10 cellular contexts compared by ENCODE assay signal in the genomic region with DNA sequence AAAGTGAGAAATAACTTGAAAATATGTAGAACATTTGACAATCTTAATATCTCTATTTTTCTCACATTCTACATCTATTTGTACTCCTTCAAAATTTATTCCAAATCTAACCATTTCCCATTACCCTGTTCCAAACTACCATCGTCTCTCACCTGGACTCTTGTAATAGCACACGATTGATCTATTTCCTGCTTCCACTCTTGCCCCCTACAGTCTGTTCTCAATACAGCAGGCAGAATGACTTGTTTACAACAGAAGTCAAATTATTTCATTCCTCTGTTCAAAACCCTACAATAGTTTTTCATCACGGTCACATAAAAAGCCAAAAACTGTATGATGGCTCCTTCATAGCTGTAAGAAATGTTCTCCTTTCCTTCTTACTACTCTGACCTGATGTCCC. TPM values are rescaled to one million over a fixed set of nuclear protein-coding genes. Genes with fewer than 3 reads are reported as not detected.
A peak's percentile ranks its signal among the peaks of the same experiment; 100 is the strongest.
DNase-seq lines count a peak whose midpoint lies in the region; ATAC-seq and TF ChIP-seq lines count a peak whose summit lies in the region.
"Had no signal": no experiment of that assay in that cellular context is flagged by ENCODE, and none has a peak within 500 bp of the region (broad histone marks: within the 10 kb centered on the region; RNA-seq: fewer than 3 reads in every experiment).

No MANE protein-coding gene starts in this region.

- in situ Hi-C loops in GM13976 (cut with MboI; ENCODE audit: low sequenced_read_pairs, unreplicated experiment), result no loop called here
- in situ Hi-C loops in mammary epithelial cell (cut with MboI; ENCODE audit: low sequenced_read_pairs in 2 of 2), result no loop called here

- TF ChIP-seq CTCF in GM13976 (IDR thresholded peaks at IDR 0.05; ENCODE audit: borderline replicate concordance, control extremely low read depth, extremely low read depth, insufficient read depth, missing control alignments) (peak; percentile 6), mammary epithelial cell (conservative IDR thresholded peaks at IDR 0.05 in 1 of 2, IDR thresholded peaks at IDR 0.05 in 1 of 2; ENCODE audit: extremely low read depth in 1 of 2, insufficient read depth in 1 of 2, low read depth in 1 of 2, low read length in 2 of 2) (peak; percentile 31 to 33), mesothelial cell of epicardium (IDR thresholded peaks at IDR 0.05; ENCODE audit: unreplicated experiment) (peak; percentile 27), uterus (IDR thresholded peaks at IDR 0.05) (peak in 1 of 4 experiments; percentile 15)

- CTCF ChIA-PET in mammary epithelial cell (lab: Charles Lee; ENCODE audit: low non-redundant PET), result no interaction called here

- H4K20me1 ChIP-seq in mammary epithelial cell (ENCODE audit: insufficient read depth, low read length), result peaks cover 2% of the 10 kb centered on the region

- no peak overlapping the region for H3K27ac Mint-ChIP-seq in mesothelial cell of epicardium

- H3K9me3 ChIP-seq in mammary epithelial cell (replicated peaks; ENCODE audit: insufficient read depth, low read length), result no peaks in the 10 kb centered on the region
- no peaks in the 10 kb centered on the region for H3K9me3 ChIP-seq in uterus

- H3K36me3 ChIP-seq in mammary epithelial cell (ENCODE audit: insufficient read depth, low read length), result no peaks in the 10 kb centered on the region
- H3K36me3 ChIP-seq in uterus, result no peaks in the 10 kb centered on the region

- H3K4me2 ChIP-seq in mammary epithelial cell (ENCODE audit: insufficient read depth, low read depth, low read length), result no peak overlapping the region

- H3K4me1 ChIP-seq in mammary epithelial cell (ENCODE audit: insufficient read depth, low read length) (no peaks in the 10 kb centered on the region), uterus (no peaks in the 10 kb centered on the region)

- H3K27me3 ChIP-seq in mammary epithelial cell (ENCODE audit: insufficient read depth, low read length) (peaks cover 4% of the 10 kb centered on the region), uterus (peaks cover 0 to 12% of the 10 kb centered on the region in 2 donors)

- H3K4me1 Mint-ChIP-seq in mesothelial cell of epicardium, result peaks cover 14% of the 10 kb centered on the region

- H3K4me3 ChIP-seq in mammary epithelial cell (replicated peaks in 1 of 3; ENCODE audit: insufficient read depth in 1 of 3, low read depth in 2 of 3, low read length in 3 of 3), result no peak overlapping the region
- no peak overlapping the region for H3K4me3 ChIP-seq in uterus
- H3K4me3 ChIP-seq: SK-N-MC had no signal

- H3K79me2 ChIP-seq in mammary epithelial cell (ENCODE audit: insufficient read depth, low read length), result no peaks in the 10 kb centered on the region

- no peak overlapping the region for H3K4me3 Mint-ChIP-seq in mesothelial cell of epicardium

- intact Hi-C loops in mammary epithelial cell (cut with micrococcal nuclease) (no loop called here), uterus (cut with DNase I; ENCODE audit: low total_unique reads) (no loop called here)

- BruUV-seq in mammary epithelial cell (replicated peaks; lab: Mats Ljungman, UMichigan), result no TSS peak

- peak; percentile 60 for ATAC-seq in HG03378 (IDR thresholded peaks at IDR 0.05; ENCODE audit: unreplicated experiment)
- ATAC-seq in HG03520 (IDR thresholded peaks at IDR 0.05; ENCODE audit: unreplicated experiment), result no peak
- ATAC-seq in HG03139 (IDR thresholded peaks at IDR 0.05; ENCODE audit: unreplicated experiment), result no peak

- H3K9ac ChIP-seq in mammary epithelial cell (ENCODE audit: insufficient read depth, low read length), result no peak overlapping the region

- 45% methylated on average over 2 of the region's 3 CpGs for whole genome bisulfite sequencing in mammary epithelial cell (ENCODE audit: low coverage, missing lambda C conversion rate)

- H3K9me3 Mint-ChIP-seq in mesothelial cell of epicardium, result no peaks in the 10 kb centered on the region

- dilution Hi-C loops in mammary epithelial cell (cut with HindIII; ENCODE audit: low sequenced_read_pairs), result no loop called here

- H2AFZ ChIP-seq in mammary epithelial cell (ENCODE audit: low read depth, low read length), result no peak overlapping the region

- no peak for TF ChIP-seq POLR2A in uterus (IDR thresholded peaks at IDR 0.05)

- H3K27ac ChIP-seq in mammary epithelial cell (ENCODE audit: insufficient read depth, low read depth, low read length) (no peak overlapping the region), uterus (no peak overlapping the region)
- H3K27ac ChIP-seq: SK-N-MC had no signal

- DNase-seq in GM13976 (ENCODE audit: low spot score) (no peak), mammary epithelial cell (no peak), mesothelial cell of epicardium (ENCODE audit: low spot score in 2 of 2, unreplicated experiment in 2 of 2) (no peak), uterus (no peak), OCI-M2 (lab: John Stamatoyannopoulos, UW; ENCODE audit: unreplicated experiment) (no peak)
- DNase-seq: activated CD8-positive, alpha-beta memory T cell treated with anti-CD3 and anti-CD28 coated beads, Interleukin-2, amount 50 U/mL, for 48 hours had no signal

- no peaks in the 10 kb centered on the region for H3K36me3 Mint-ChIP-seq in mesothelial cell of epicardium

- H3K27me3 Mint-ChIP-seq in mesothelial cell of epicardium (ENCODE audit: low read depth), result no peaks in the 10 kb centered on the region

RNA-seq across cellular contexts. Expression of gene LUZP4, which starts 21.1 kb away (rescaled TPM):
- total RNA-seq in mammary epithelial cell (not detected), mesothelial cell of epicardium (not detected in 3 replicates), uterus (not detected)
- polyA plus RNA-seq in mammary epithelial cell, result not detected
- not detected for polyA minus RNA-seq in mammary epithelial cell

RNA-seq across cellular contexts. Expression of gene LRCH2, which starts 34.5 kb away (rescaled TPM):
- total RNA-seq in mammary epithelial cell, result under 1 TPM in 1 of 2 donors, not detected in 1; 0.33 TPM
- not detected for polyA plus RNA-seq in mammary epithelial cell
- polyA minus RNA-seq in mammary epithelial cell, result not detected
- total RNA-seq in mesothelial cell of epicardium, result 29.1 to 29.5 TPM (median 29.4 TPM) in 3 replicates
- total RNA-seq in uterus, result 10 to 100 TPM in 3 of 4 donors, 1 to 10 TPM in 1; 3.3 to 23.3 (median 15.9) TPM
